In the genomic region with DNA sequence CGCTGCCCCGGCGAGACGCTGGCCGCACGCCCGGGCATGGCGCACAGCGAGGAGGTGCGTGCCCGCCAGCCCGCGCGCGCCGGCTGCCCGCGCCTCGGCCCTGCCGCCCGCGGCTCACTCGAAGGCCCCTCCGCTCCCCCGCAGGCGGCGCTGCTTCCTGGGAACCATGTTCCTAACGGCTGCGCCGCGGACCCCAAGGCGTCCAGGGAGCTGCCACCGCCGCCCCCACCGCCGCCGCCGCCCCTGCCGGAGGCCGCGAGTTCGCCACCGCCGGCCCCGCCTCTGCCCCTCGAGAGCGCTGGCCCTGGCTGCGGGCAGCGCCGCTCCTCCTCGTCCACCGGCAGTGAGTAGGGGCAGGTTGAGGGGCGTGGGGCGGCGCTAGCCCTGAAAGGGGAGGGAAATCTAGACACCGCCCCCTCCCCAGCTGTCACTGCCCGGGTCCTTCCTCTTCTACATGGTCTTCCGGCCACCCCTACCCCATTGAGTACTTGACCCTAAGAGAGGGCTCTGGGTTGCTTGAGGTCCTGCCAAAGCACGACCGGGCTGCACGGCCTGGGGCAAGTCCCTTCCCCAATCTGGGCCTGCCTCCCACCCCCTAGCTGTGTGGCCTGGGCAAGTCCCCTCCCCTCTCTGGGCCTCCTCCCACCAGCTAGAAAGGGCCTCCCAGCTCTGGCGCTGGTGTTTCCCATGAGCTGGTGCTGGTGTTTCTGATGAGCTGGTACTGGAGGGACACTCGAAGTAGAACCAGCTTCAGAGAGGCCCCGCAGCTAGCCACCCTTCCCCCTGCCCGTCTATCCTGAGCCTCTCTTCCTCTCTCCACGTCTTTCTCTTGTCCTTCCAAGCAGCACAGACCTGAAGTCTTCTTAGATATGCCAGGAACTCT, we compare ENCODE assay signal across 8 cellular contexts. TPM values are rescaled to one million over a fixed set of nuclear protein-coding genes. Genes with fewer than 3 reads are reported as not detected.
DNase-seq lines count a peak whose midpoint lies in the region; ATAC-seq and TF ChIP-seq lines count a peak whose summit lies in the region.

No MANE protein-coding gene starts in this region.

- H2BK12ac ChIP-seq in mesenchymal stem cell (ENCODE audit: low read length in 2 of 2) = no peak overlapping the region

- H3K79me2 ChIP-seq in MM.1S (ENCODE audit: low read length) = no peaks in the 10 kb centered on the region

- intact Hi-C loops in ascending aorta (cut with DNase I) = no loop called here

- ATAC-seq in GM18907 (IDR thresholded peaks at IDR 0.05; ENCODE audit: unreplicated experiment) (no peak), HG03045 (IDR thresholded peaks at IDR 0.05; ENCODE audit: unreplicated experiment) (no peak)

- WGBS in mesenchymal stem cell = 9% methylated on average over 30 of the region's 66 CpGs

- no peak overlapping the region for H2AFZ ChIP-seq in mesenchymal stem cell (ENCODE audit: low read depth, low read length)
- no peak overlapping the region for H2AFZ ChIP-seq in MM.1S (ENCODE audit: low read length)

- peak overlapping the region in 7 of 10 experiments; percentile 3 to 53 (median 36); a peak in 10 of 20 replicates for H3K4me3 ChIP-seq in BLaER1 treated with 17β-estradiol and CSF1 and Interleukin-3, amounts not matched to agents 10 nM and 100 nM
- peak overlapping the region; percentile 2 to 58 for H3K4me3 ChIP-seq in ascending aorta
- no peak overlapping the region for H3K4me3 ChIP-seq in mesenchymal stem cell (ENCODE audit: insufficient read depth in 1 of 2, low read depth in 1 of 2, low read length in 2 of 2)
- no peak overlapping the region for H3K4me3 ChIP-seq in MM.1S (ENCODE audit: low read length)

- H3K9me2 ChIP-seq in MM.1S (replicated peaks; ENCODE audit: insufficient read depth, low read length) = no peaks in the 10 kb centered on the region

- no peak overlapping the region for H4K8ac ChIP-seq in mesenchymal stem cell (ENCODE audit: low read length)

- H3K4me1 ChIP-seq in BLaER1 treated with 17β-estradiol and CSF1 and Interleukin-3, amounts not matched to agents 10 nM and 100 nM = peaks cover 19 to 29% (median 23%) of the 10 kb centered on the region in 10 experiments; a peak in 19 of 20 replicates
- H3K4me1 ChIP-seq in ascending aorta (peaks cover 0 to 3% of the 10 kb centered on the region in 2 donors), mesenchymal stem cell (ENCODE audit: control insufficient read depth, insufficient read depth, low read depth, low read length) (peaks cover 24% of the 10 kb centered on the region), MM.1S (ENCODE audit: low read length) (no peaks in the 10 kb centered on the region)

- H3K9ac ChIP-seq in BLaER1 treated with 17β-estradiol and CSF1 and Interleukin-3, amounts not matched to agents 10 nM and 100 nM = no peak overlapping the region
- no peak overlapping the region for H3K9ac ChIP-seq in mesenchymal stem cell (ENCODE audit: low read length)
- no peak overlapping the region for H3K9ac ChIP-seq in MM.1S (ENCODE audit: low read length)

- no peak overlapping the region for H4K91ac ChIP-seq in mesenchymal stem cell (ENCODE audit: low read length)

- H3K4me2 ChIP-seq in BLaER1 treated with 17β-estradiol and CSF1 and Interleukin-3, amounts not matched to agents 10 nM and 100 nM = peak overlapping the region; percentile 48 to 77 (median 61); a peak in 21 of 22 replicates
- H3K4me2 ChIP-seq in mesenchymal stem cell (ENCODE audit: low read length, poor library complexity, severe bottlenecking) (peak overlapping the region; percentile 47), MM.1S (ENCODE audit: low read depth, low read length) (no peak overlapping the region)

- H3K4ac ChIP-seq in mesenchymal stem cell (ENCODE audit: low read depth in 1 of 2, low read length in 2 of 2) = no peak overlapping the region

- no peak overlapping the region for H3K14ac ChIP-seq in mesenchymal stem cell (ENCODE audit: low read length in 2 of 2)

- peaks cover 0 to 72% (median 34%) of the 10 kb centered on the region in 11 experiments; a peak in 17 of 22 replicates for H4K20me1 ChIP-seq in BLaER1 treated with 17β-estradiol and CSF1 and Interleukin-3, amounts not matched to agents 10 nM and 100 nM
- no peaks in the 10 kb centered on the region for H4K20me1 ChIP-seq in MM.1S (ENCODE audit: insufficient read depth, low read length)

- TF ChIP-seq CTCF in ascending aorta (IDR thresholded peaks at IDR 0.05) = no peak
- no peak for TF ChIP-seq CTCF in MM.1S (IDR thresholded peaks at IDR 0.05; ENCODE audit: low read length)

- no peak overlapping the region for H3K27ac ChIP-seq in BLaER1 treated with 17β-estradiol and CSF1 and Interleukin-3, amounts not matched to agents 10 nM and 100 nM
- H3K27ac ChIP-seq in ascending aorta = no peak overlapping the region
- no peak overlapping the region for H3K27ac ChIP-seq in mesenchymal stem cell (ENCODE audit: low read length, poor library complexity, severe bottlenecking)
- H3K27ac ChIP-seq in MM.1S (ENCODE audit: low read length) = no peak overlapping the region

- no peak overlapping the region for H2BK15ac ChIP-seq in mesenchymal stem cell (ENCODE audit: low read depth, poor library complexity, severe bottlenecking)

- no peaks in the 10 kb centered on the region for H3K79me1 ChIP-seq in mesenchymal stem cell (replicated peaks; ENCODE audit: low read length, poor library complexity, severe bottlenecking)

- no peak overlapping the region for H2BK120ac ChIP-seq in mesenchymal stem cell (ENCODE audit: low read depth, low read length)

- peak; percentile 56 for DNase-seq in HuH-7 (ENCODE audit: low spot score)
- no peak for DNase-seq in ascending aorta (ENCODE audit: low spot score in 2 of 2)
- peak; percentile 18 for DNase-seq in mesenchymal stem cell
- DNase-seq in MM.1S = no peak
- no peak for DNase-seq in AML-193 (lab: John Stamatoyannopoulos, UW)

- no peak overlapping the region for H3K18ac ChIP-seq in mesenchymal stem cell (ENCODE audit: low read depth in 1 of 2, low read length in 2 of 2)

- H3K23ac ChIP-seq in mesenchymal stem cell (ENCODE audit: low read length in 2 of 2) = no peak overlapping the region

- no peaks in the 10 kb centered on the region for H3K36me3 ChIP-seq in BLaER1 treated with 17β-estradiol and CSF1 and Interleukin-3, amounts not matched to agents 10 nM and 100 nM
- no peaks in the 10 kb centered on the region for H3K36me3 ChIP-seq in ascending aorta
- H3K36me3 ChIP-seq in mesenchymal stem cell (ENCODE audit: control insufficient read depth in 1 of 2, insufficient read depth in 2 of 2, low read depth in 1 of 2, low read length in 2 of 2) = no peaks in the 10 kb centered on the region
- no peaks in the 10 kb centered on the region for H3K36me3 ChIP-seq in MM.1S (replicated peaks; ENCODE audit: insufficient read depth, low read length)

- H2AK5ac ChIP-seq in mesenchymal stem cell (ENCODE audit: low read length, severe bottlenecking) = no peak overlapping the region

- peaks cover 91 to 100% (median 99%) of the 10 kb centered on the region in 11 experiments for H3K27me3 ChIP-seq in BLaER1 treated with 17β-estradiol and CSF1 and Interleukin-3, amounts not matched to agents 10 nM and 100 nM
- H3K27me3 ChIP-seq in ascending aorta (peaks cover 25% of the 10 kb centered on the region), mesenchymal stem cell (ENCODE audit: control insufficient read depth in 1 of 2, insufficient read depth in 1 of 2, low read length in 2 of 2) (peaks cover 60 to 83% of the 10 kb centered on the region in 2 experiments), MM.1S (replicated peaks; ENCODE audit: insufficient read depth, low read length) (peaks cover 79% of the 10 kb centered on the region)

- H2BK5ac ChIP-seq in mesenchymal stem cell (ENCODE audit: low read depth, low read length, poor library complexity, severe bottlenecking) = no peak overlapping the region

- H3K9me3 ChIP-seq in BLaER1 treated with 17β-estradiol and CSF1 and Interleukin-3, amounts not matched to agents 10 nM and 100 nM (replicated peaks in 1 of 11) = no peaks in the 10 kb centered on the region
- H3K9me3 ChIP-seq in ascending aorta (no peaks in the 10 kb centered on the region), mesenchymal stem cell (ENCODE audit: control insufficient read depth, low read length) (no peaks in the 10 kb centered on the region), MM.1S (replicated peaks; ENCODE audit: insufficient read depth, low read length) (no peaks in the 10 kb centered on the region)

- H3F3A ChIP-seq in MM.1S (ENCODE audit: insufficient read depth, low read length) = no peaks in the 10 kb centered on the region

RNA-seq across cellular contexts. Expression of gene TNFRSF25, which starts 17.0 kb away (rescaled TPM):
- 18.0 TPM for total RNA-seq in ascending aorta
- polyA plus RNA-seq in mesenchymal stem cell (2013, experiment 1 of 2) = 2.9 TPM
- polyA plus RNA-seq in mesenchymal stem cell (2013, experiment 2 of 2) = 2.4 TPM

RNA-seq across cellular contexts. Expression of gene ESPN, which starts 24.4 kb away (rescaled TPM):
- total RNA-seq in ascending aorta = 2.2 TPM
- 0.06 TPM for polyA plus RNA-seq in mesenchymal stem cell (2013, experiment 1 of 2)
- polyA plus RNA-seq in mesenchymal stem cell (2013, experiment 2 of 2) = not detected

RNA-seq across cellular contexts. Expression of gene HES2, which starts 29.3 kb away (rescaled TPM):
- total RNA-seq in ascending aorta = not detected
- polyA plus RNA-seq in mesenchymal stem cell (2013, experiment 1 of 2) = 0.07 TPM
- 0.05 TPM for polyA plus RNA-seq in mesenchymal stem cell (2013, experiment 2 of 2)

RNA-seq across cellular contexts. Expression of gene PLEKHG5, which starts 42.5 kb away (rescaled TPM):
- 11.4 TPM for total RNA-seq in ascending aorta
- polyA plus RNA-seq in mesenchymal stem cell (2013, experiment 1 of 2) = 6.5 TPM
- 6.7 TPM for polyA plus RNA-seq in mesenchymal stem cell (2013, experiment 2 of 2)

RNA-seq across cellular contexts. Expression of gene ACOT7, which starts 55.4 kb away (rescaled TPM):
- total RNA-seq in ascending aorta = 16.1 TPM
- polyA plus RNA-seq in mesenchymal stem cell (2013, experiment 1 of 2) = 67.2 TPM
- polyA plus RNA-seq in mesenchymal stem cell (2013, experiment 2 of 2) = 69.0 TPM

Comparison
In these comparisons a context has a peak if more than half of its experiments do, and no peak if none do; other contexts are left out.
1. H3K4me3 ChIP-seq: peak in BLaER1 treated with 17β-estradiol and CSF1 and Interleukin-3, amounts not matched to agents 10 nM and 100 nM (7 of 10) and ascending aorta (2 of 2); none in mesenchymal stem cell (0 of 2) and MM.1S (single experiment).
2. DNase-seq: peak in HuH-7 (single experiment) and mesenchymal stem cell (single experiment); none in ascending aorta (0 of 2), MM.1S (single experiment) and AML-193 (0 of 2).